Comparison of ENCODE assay signal across 15 cellular contexts in genomic region chr11:64276653-64277431, GRCh38. TPM values are rescaled to one million over a fixed set of nuclear protein-coding genes. Genes with fewer than 3 reads are reported as not detected.
DNase-seq lines count a peak whose midpoint lies in the region; ATAC-seq, FAIRE-seq and TF ChIP-seq lines count a peak whose summit lies in the region.
"Had no signal": no experiment of that assay in that cellular context is flagged by ENCODE, and none has a peak within 500 bp of the region (broad histone marks: within the 10 kb centered on the region; RNA-seq: fewer than 3 reads in every experiment).

No MANE protein-coding gene starts in this region.

- no peaks in the 10 kb centered on the region for H4K20me1 ChIP-seq in HepG2 (ENCODE audit: insufficient read depth, low read length)

- H3K27me3 ChIP-seq in HepG2 (ENCODE audit: control insufficient read depth in 1 of 2, insufficient read depth in 2 of 2, low read length in 2 of 2) (no peaks in the 10 kb centered on the region), psoas muscle (ENCODE audit: insufficient read depth in 3 of 3, low read length in 2 of 3) (no peaks in the 10 kb centered on the region)

- no peak for TF ChIP-seq POLR2A in HepG2 (IDR thresholded peaks at IDR 0.05; ENCODE audit: insufficient read depth in 1 of 2, low read depth in 2 of 2, low read length in 2 of 2)

- no peak for ATAC-seq in HepG2
- no peak for ATAC-seq in psoas muscle
- ATAC-seq: K562; stimulated activated naive CD8-positive, alpha-beta T cell treated with anti-CD3 and anti-CD28 coated beads, Interleukin-15, amount 100 ng/mL, for 72 hours had no signal

- CTCF ChIA-PET in HEK293 (lab: Yijun Ruan, JAX) (interaction anchor here (0.6 to 1.8 kb wide), 9 partner anchors 20 to 191 kb away, joined by 3 to 9 read pairs (median 3); partner anchors contain the start of gene PLCB3), HepG2 (lab: Yijun Ruan, JAX; ENCODE audit: low intra/inter-chr PET ratio, low total read pairs) (no interaction called here)

- TF ChIP-seq CTCF in HEK293 (tag by site-specific recombination; IDR thresholded peaks at IDR 0.05) (no peak), HepG2 (CRISPR knock-in tag; IDR thresholded peaks at IDR 0.05) (no peak), psoas muscle (IDR thresholded peaks at IDR 0.05) (no peak), D721Med (IDR thresholded peaks at IDR 0.05; ENCODE audit: insufficient read depth, missing control alignments) (no peak)

- H3K9ac ChIP-seq in HepG2 (ENCODE audit: insufficient read depth, low read depth, low read length), result no peak overlapping the region

- H3K27ac ChIP-seq in HEK293 (ENCODE audit: extremely low read depth, low read depth, low read length), result no peak overlapping the region
- H3K27ac ChIP-seq in HepG2 (ENCODE audit: extremely low read length, insufficient read depth, low read length), result no peak overlapping the region
- no peak overlapping the region for H3K27ac ChIP-seq in psoas muscle

- no peak overlapping the region for H3K4me2 ChIP-seq in HepG2 (ENCODE audit: low read depth, low read length)

- H3K79me2 ChIP-seq in HepG2 (ENCODE audit: insufficient read depth, low read length), result peaks cover 9% of the 10 kb centered on the region

- H3K4me1 ChIP-seq in HEK293 (ENCODE audit: control insufficient read depth, insufficient read depth, low read length) (no peaks in the 10 kb centered on the region), HepG2 (ENCODE audit: insufficient read depth, low read length) (peaks cover 22% of the 10 kb centered on the region), psoas muscle (peaks cover 5% of the 10 kb centered on the region)

- in situ Hi-C loops in HepG2 (cut with HindIII; ENCODE audit: extremely low pct_ligation_motif_present, low pct_unique_long_range_greater_than_20kb), result no loop called here

- TF ChIP-seq EP300 in HepG2 (IDR thresholded peaks at IDR 0.05; ENCODE audit: low read depth in 2 of 2, low read length in 2 of 2) (no peak), HepG2 (CRISPR knock-in tag; IDR thresholded peaks at IDR 0.05; ENCODE audit: borderline replicate concordance) (no peak)

- no peak for FAIRE-seq in HepG2 (lab: Jason Lieb, UNC)
- FAIRE-seq in D721Med (lab: Jason Lieb, UNC), result no peak
- FAIRE-seq: K562 had no signal

- H3K9me3 ChIP-seq in HEK293 (ENCODE audit: control insufficient read depth, insufficient read depth, low read depth, low read length), result no peaks in the 10 kb centered on the region
- H3K9me3 ChIP-seq in HepG2 (ENCODE audit: low read length), result no peaks in the 10 kb centered on the region
- no peaks in the 10 kb centered on the region for H3K9me3 ChIP-seq in psoas muscle

- no TSS peak for BruUV-seq in HepG2 (replicated peaks; lab: Mats Ljungman, UMichigan)

- H3K4me3 ChIP-seq in HEK293 (ENCODE audit: low read depth, low read length) (no peak overlapping the region), HepG2 (replicated peaks in 1 of 3; ENCODE audit: insufficient read depth in 1 of 3, low read depth in 2 of 3, low read length in 3 of 3) (no peak overlapping the region), psoas muscle (no peak overlapping the region)
- H3K4me3 ChIP-seq: K562 had no signal

- intact Hi-C loops in HepG2 (cut with micrococcal nuclease; ENCODE audit: unreplicated experiment) (no loop called here), psoas muscle (cut with DNase I) (no loop called here)

- TF ChIP-seq RAD21 in HepG2 (CRISPR knock-in tag; IDR thresholded peaks at IDR 0.05), result no peak

- H2AFZ ChIP-seq in HepG2 (ENCODE audit: low read length), result no peak overlapping the region

- WGBS in HepG2 (ENCODE audit: low lambda C conversion rate), result 98% methylated on average over 5 of the region's 17 CpGs
- WGBS in psoas muscle, 3 donors, result 75 to 85% (median 76%) methylated on average over 17 of the region's 17 CpGs

- peak; percentile 47 for DNase-seq in amniotic epithelial cell (ENCODE audit: low read depth)
- DNase-seq in HepG2 (ENCODE audit: low spot score), result no peak
- DNase-seq in ureter (ENCODE audit: low spot score), result peak; percentile 78
- DNase-seq in psoas muscle, result no peak
- no peak for DNase-seq in activated naive CD4-positive, alpha-beta T cell treated with anti-CD3 and anti-CD28 coated beads, Interleukin-2, amount 50 U/mL, for 16 hours
- DNase-seq in D721Med (ENCODE audit: insufficient read length, low spot score), result no peak
- DNase-seq: activated CD8-positive, alpha-beta memory T cell treated with anti-CD3 and anti-CD28 coated beads, Interleukin-2, amount 50 U/mL, for 4 hours; activated naive CD8-positive, alpha-beta T cell treated with anti-CD3 and anti-CD28 coated beads for 36 hours; NCI-H1694; retina; stimulated activated naive CD8-positive, alpha-beta T cell treated with anti-CD3 and anti-CD28 coated beads, Interleukin-15, amount 100 ng/mL, for 72 hours had no signal

- POLR2A ChIA-PET in HEK293 (lab: Yijun Ruan, JAX), result no interaction called here
- POLR2A ChIA-PET in HepG2 (lab: Yijun Ruan, JAX), result no interaction called here

- peaks cover 0 to 54% of the 10 kb centered on the region in 2 experiments; a peak in 2 of 3 replicates for H3K36me3 ChIP-seq in HEK293 (ENCODE audit: control insufficient read depth in 2 of 2, insufficient read depth in 1 of 2, low read length in 2 of 2)
- peaks cover 2 to 7% of the 10 kb centered on the region in 2 experiments; a peak in 1 of 5 replicates for H3K36me3 ChIP-seq in HepG2 (replicated peaks in 1 of 2; ENCODE audit: control insufficient read depth in 1 of 2, insufficient read depth in 2 of 2, low read length in 2 of 2)
- H3K36me3 ChIP-seq in psoas muscle (ENCODE audit: insufficient read depth in 1 of 2, low read depth in 1 of 2), result peaks cover 0 to 52% of the 10 kb centered on the region in 2 donors

RNA-seq across cellular contexts. Expression of gene BAD, which starts 7.6 kb away (rescaled TPM):
- total RNA-seq in HepG2 (2016; rRNA removed; fragmentation: Illumina TruSeq; extraction: Trizol) (28.5 and 33.0 TPM in 2 replicates), ureter (43.0 TPM), psoas muscle (10 to 100 TPM; 29.8 to 32.6 (median 30.4) TPM)
- 38.1 and 48.3 TPM in 2 replicates for total RNA-seq in HepG2 (2016; cell fraction: cytosol; rRNA removed; fragmentation: Illumina TruSeq; extraction: Trizol; ENCODE audit: low read depth)
- 31.6 and 32.7 TPM in 2 replicates for total RNA-seq in HepG2 (2016; cell fraction: insoluble cytoplasmic fraction; rRNA removed; fragmentation: Illumina TruSeq; extraction: Trizol)
- 45.1 and 50.4 TPM in 2 replicates for total RNA-seq in HepG2 (2016; cell fraction: membrane; rRNA removed; fragmentation: Illumina TruSeq; extraction: Trizol)
- total RNA-seq in HepG2 (2016; cell fraction: nucleus; rRNA removed; fragmentation: Illumina TruSeq; extraction: Trizol), result 11.0 and 16.1 TPM in 2 replicates
- polyA plus RNA-seq in HepG2 (2011; rRNA removed) (17.9 and 21.2 TPM in 2 replicates), psoas muscle (100 to 1,000 TPM in 1 of 3 donors, 10 to 100 TPM in 2; 27.7 to 135 (median 69.1) TPM)
- polyA plus RNA-seq in HepG2 (2011; cell fraction: cytosol; rRNA removed), result 16.2 and 25.5 TPM in 2 replicates
- 11.7 and 12.5 TPM in 2 replicates for polyA plus RNA-seq in HepG2 (2011; cell fraction: nucleus; rRNA removed)
- 7.1 and 11.0 TPM in 2 replicates for polyA plus RNA-seq in HepG2 (2012)
- 44.2 and 54.0 TPM in 2 replicates for polyA plus RNA-seq in HepG2 (2016; cell fraction: cytosol; fragmentation: Illumina TruSeq; extraction: Trizol; ENCODE audit: low read depth)
- 30.5 and 33.9 TPM in 2 replicates for polyA plus RNA-seq in HepG2 (2016; cell fraction: insoluble cytoplasmic fraction; fragmentation: Illumina TruSeq; extraction: Trizol; ENCODE audit: low read depth)
- 44.1 and 45.8 TPM in 2 replicates for polyA plus RNA-seq in HepG2 (2016; cell fraction: membrane; fragmentation: Illumina TruSeq; extraction: Trizol; ENCODE audit: low read depth)
- polyA plus RNA-seq in HepG2 (2016; cell fraction: nucleus; fragmentation: Illumina TruSeq; extraction: Trizol; ENCODE audit: insufficient read depth, low read depth), result 18.3 and 24.9 TPM in 2 replicates
- polyA minus RNA-seq in HepG2 (2011; rRNA and poly(A)+ RNA removed; ENCODE audit: low replicate concordance), result 10.3 and 10.8 TPM in 2 replicates
- polyA minus RNA-seq in HepG2 (2011; cell fraction: cytosol; rRNA and poly(A)+ RNA removed), result 3.5 and 4.1 TPM in 2 replicates
- polyA minus RNA-seq in HepG2 (2011; cell fraction: nucleus; rRNA and poly(A)+ RNA removed), result 3.1 and 4.0 TPM in 2 replicates

RNA-seq across cellular contexts. Expression of gene GPR137, which starts 8.8 kb away (rescaled TPM):
- total RNA-seq in HepG2 (2016; rRNA removed; fragmentation: Illumina TruSeq; extraction: Trizol) (10.3 and 13.2 TPM in 2 replicates), ureter (31.0 TPM), psoas muscle (10 to 100 TPM; 13.8 to 20.7 (median 17.6) TPM)
- total RNA-seq in HepG2 (2016; cell fraction: cytosol; rRNA removed; fragmentation: Illumina TruSeq; extraction: Trizol; ENCODE audit: low read depth), result 11.7 and 14.7 TPM in 2 replicates
- 8.2 and 14.4 TPM in 2 replicates for total RNA-seq in HepG2 (2016; cell fraction: insoluble cytoplasmic fraction; rRNA removed; fragmentation: Illumina TruSeq; extraction: Trizol)
- total RNA-seq in HepG2 (2016; cell fraction: membrane; rRNA removed; fragmentation: Illumina TruSeq; extraction: Trizol), result 15.8 and 22.6 TPM in 2 replicates
- total RNA-seq in HepG2 (2016; cell fraction: nucleus; rRNA removed; fragmentation: Illumina TruSeq; extraction: Trizol), result 10.5 and 11.6 TPM in 2 replicates
- polyA plus RNA-seq in HepG2 (2011; rRNA removed) (8.5 and 10.4 TPM in 2 replicates), psoas muscle (10 to 100 TPM; 14.2 to 49.9 (median 17.7) TPM)
- 6.1 and 9.3 TPM in 2 replicates for polyA plus RNA-seq in HepG2 (2011; cell fraction: cytosol; rRNA removed)
- 22.5 and 26.2 TPM in 2 replicates for polyA plus RNA-seq in HepG2 (2011; cell fraction: nucleus; rRNA removed)
- polyA plus RNA-seq in HepG2 (2012), result 11.9 and 14.1 TPM in 2 replicates
- polyA plus RNA-seq in HepG2 (2016; cell fraction: cytosol; fragmentation: Illumina TruSeq; extraction: Trizol; ENCODE audit: low read depth), result 19.8 and 22.4 TPM in 2 replicates
- 18.6 and 20.2 TPM in 2 replicates for polyA plus RNA-seq in HepG2 (2016; cell fraction: insoluble cytoplasmic fraction; fragmentation: Illumina TruSeq; extraction: Trizol; ENCODE audit: low read depth)
- polyA plus RNA-seq in HepG2 (2016; cell fraction: membrane; fragmentation: Illumina TruSeq; extraction: Trizol; ENCODE audit: low read depth), result 33.5 and 34.6 TPM in 2 replicates
- 34.1 and 40.3 TPM in 2 replicates for polyA plus RNA-seq in HepG2 (2016; cell fraction: nucleus; fragmentation: Illumina TruSeq; extraction: Trizol; ENCODE audit: insufficient read depth, low read depth)
- 13.8 and 54.4 TPM in 2 replicates for polyA minus RNA-seq in HepG2 (2011; rRNA and poly(A)+ RNA removed; ENCODE audit: low replicate concordance)
- 4.0 and 5.5 TPM in 2 replicates for polyA minus RNA-seq in HepG2 (2011; cell fraction: cytosol; rRNA and poly(A)+ RNA removed)
- polyA minus RNA-seq in HepG2 (2011; cell fraction: nucleus; rRNA and poly(A)+ RNA removed), result 7.3 and 9.9 TPM in 2 replicates

RNA-seq across cellular contexts. Expression of gene KCNK4, which starts 14.3 kb away (rescaled TPM):
- total RNA-seq in HepG2 (2016; rRNA removed; fragmentation: Illumina TruSeq; extraction: Trizol) (not detected in 2 replicates), ureter (not detected), psoas muscle (not detected)
- not detected in 2 replicates for total RNA-seq in HepG2 (2016; cell fraction: cytosol; rRNA removed; fragmentation: Illumina TruSeq; extraction: Trizol; ENCODE audit: low read depth)
- not detected in 2 replicates for total RNA-seq in HepG2 (2016; cell fraction: insoluble cytoplasmic fraction; rRNA removed; fragmentation: Illumina TruSeq; extraction: Trizol)
- not detected in 2 replicates for total RNA-seq in HepG2 (2016; cell fraction: membrane; rRNA removed; fragmentation: Illumina TruSeq; extraction: Trizol)
- not detected in 2 replicates for total RNA-seq in HepG2 (2016; cell fraction: nucleus; rRNA removed; fragmentation: Illumina TruSeq; extraction: Trizol)
- polyA plus RNA-seq in HepG2 (2011; rRNA removed) (not detected in 2 replicates), psoas muscle (not detected)
- polyA plus RNA-seq in HepG2 (2011; cell fraction: cytosol; rRNA removed), result not detected in 2 replicates
- polyA plus RNA-seq in HepG2 (2011; cell fraction: nucleus; rRNA removed), result not detected in 2 replicates
- polyA plus RNA-seq in HepG2 (2012), result not detected in 2 replicates
- not detected in 2 replicates for polyA plus RNA-seq in HepG2 (2016; cell fraction: cytosol; fragmentation: Illumina TruSeq; extraction: Trizol; ENCODE audit: low read depth)
- not detected in 2 replicates for polyA plus RNA-seq in HepG2 (2016; cell fraction: insoluble cytoplasmic fraction; fragmentation: Illumina TruSeq; extraction: Trizol; ENCODE audit: low read depth)
- not detected in 2 replicates for polyA plus RNA-seq in HepG2 (2016; cell fraction: membrane; fragmentation: Illumina TruSeq; extraction: Trizol; ENCODE audit: low read depth)
- not detected in 2 replicates for polyA plus RNA-seq in HepG2 (2016; cell fraction: nucleus; fragmentation: Illumina TruSeq; extraction: Trizol; ENCODE audit: insufficient read depth, low read depth)
- 0.21 TPM in 1 of 2 replicates, not detected in the other for polyA minus RNA-seq in HepG2 (2011; rRNA and poly(A)+ RNA removed; ENCODE audit: low replicate concordance)
- not detected in 2 replicates for polyA minus RNA-seq in HepG2 (2011; cell fraction: cytosol; rRNA and poly(A)+ RNA removed)
- not detected in 2 replicates for polyA minus RNA-seq in HepG2 (2011; cell fraction: nucleus; rRNA and poly(A)+ RNA removed)
- total RNA-seq: activated naive CD8-positive, alpha-beta T cell treated with anti-CD3 and anti-CD28 coated beads for 36 hours; fibroblast of villous mesenchyme; K562; SK-MEL-5 had no signal
- polyA plus RNA-seq: K562 had no signal

RNA-seq across cellular contexts. Expression of gene CATSPERZ, which starts 23.3 kb away (rescaled TPM):
- total RNA-seq in HepG2 (2016; rRNA removed; fragmentation: Illumina TruSeq; extraction: Trizol) (0.22 and 0.73 TPM in 2 replicates), ureter (not detected), psoas muscle (not detected)
- not detected in 2 replicates for total RNA-seq in HepG2 (2016; cell fraction: cytosol; rRNA removed; fragmentation: Illumina TruSeq; extraction: Trizol; ENCODE audit: low read depth)
- total RNA-seq in HepG2 (2016; cell fraction: insoluble cytoplasmic fraction; rRNA removed; fragmentation: Illumina TruSeq; extraction: Trizol), result 0.49 and 0.52 TPM in 2 replicates
- total RNA-seq in HepG2 (2016; cell fraction: membrane; rRNA removed; fragmentation: Illumina TruSeq; extraction: Trizol), result 0.34 TPM in 1 of 2 replicates, not detected in the other
- not detected in 2 replicates for total RNA-seq in HepG2 (2016; cell fraction: nucleus; rRNA removed; fragmentation: Illumina TruSeq; extraction: Trizol)
- polyA plus RNA-seq in HepG2 (2011; rRNA removed) (0.16 and 0.48 TPM in 2 replicates), psoas muscle (under 1 TPM in 1 of 3 donors, not detected in 2; 0.05 TPM)
- 0.26 and 0.66 TPM in 2 replicates for polyA plus RNA-seq in HepG2 (2011; cell fraction: cytosol; rRNA removed)
- polyA plus RNA-seq in HepG2 (2011; cell fraction: nucleus; rRNA removed), result 0.38 TPM in 1 of 2 replicates, not detected in the other
- 0.23 TPM in 1 of 2 replicates, not detected in the other for polyA plus RNA-seq in HepG2 (2012)
- polyA plus RNA-seq in HepG2 (2016; cell fraction: cytosol; fragmentation: Illumina TruSeq; extraction: Trizol; ENCODE audit: low read depth), result 0.15 and 0.65 TPM in 2 replicates
- 0.59 TPM in 1 of 2 replicates, not detected in the other for polyA plus RNA-seq in HepG2 (2016; cell fraction: insoluble cytoplasmic fraction; fragmentation: Illumina TruSeq; extraction: Trizol; ENCODE audit: low read depth)
- polyA plus RNA-seq in HepG2 (2016; cell fraction: membrane; fragmentation: Illumina TruSeq; extraction: Trizol; ENCODE audit: low read depth), result 0.44 TPM in 1 of 2 replicates, not detected in the other
- polyA plus RNA-seq in HepG2 (2016; cell fraction: nucleus; fragmentation: Illumina TruSeq; extraction: Trizol; ENCODE audit: insufficient read depth, low read depth), result 1.2 TPM in 1 of 2 replicates, not detected in the other
- polyA minus RNA-seq in HepG2 (2011; rRNA and poly(A)+ RNA removed; ENCODE audit: low replicate concordance), result 0.42 TPM in 1 of 2 replicates, not detected in the other
- polyA minus RNA-seq in HepG2 (2011; cell fraction: cytosol; rRNA and poly(A)+ RNA removed), result not detected in 2 replicates
- not detected in 2 replicates for polyA minus RNA-seq in HepG2 (2011; cell fraction: nucleus; rRNA and poly(A)+ RNA removed)
- total RNA-seq: activated naive CD8-positive, alpha-beta T cell treated with anti-CD3 and anti-CD28 coated beads for 36 hours; fibroblast of villous mesenchyme had no signal

RNA-seq across cellular contexts. Expression of gene PLCB3, which starts 25.5 kb away (rescaled TPM):
- total RNA-seq in HepG2 (2016; rRNA removed; fragmentation: Illumina TruSeq; extraction: Trizol) (11.0 and 13.8 TPM in 2 replicates), ureter (33.5 TPM), psoas muscle (10 to 100 TPM in 1 of 4 donors, 1 to 10 TPM in 3; 5.9 to 10.4 (median 8.2) TPM)
- 1.0 and 1.3 TPM in 2 replicates for total RNA-seq in HepG2 (2016; cell fraction: cytosol; rRNA removed; fragmentation: Illumina TruSeq; extraction: Trizol; ENCODE audit: low read depth)
- total RNA-seq in HepG2 (2016; cell fraction: insoluble cytoplasmic fraction; rRNA removed; fragmentation: Illumina TruSeq; extraction: Trizol), result 8.3 and 13.7 TPM in 2 replicates
- 4.1 and 4.8 TPM in 2 replicates for total RNA-seq in HepG2 (2016; cell fraction: membrane; rRNA removed; fragmentation: Illumina TruSeq; extraction: Trizol)
- total RNA-seq in HepG2 (2016; cell fraction: nucleus; rRNA removed; fragmentation: Illumina TruSeq; extraction: Trizol), result 10.2 and 12.9 TPM in 2 replicates
- polyA plus RNA-seq in HepG2 (2011; rRNA removed) (7.5 and 9.0 TPM in 2 replicates), psoas muscle (1 to 10 TPM; 3.8 to 4.7 (median 4.6) TPM)
- polyA plus RNA-seq in HepG2 (2011; cell fraction: cytosol; rRNA removed), result 4.0 and 5.1 TPM in 2 replicates
- polyA plus RNA-seq in HepG2 (2011; cell fraction: nucleus; rRNA removed), result 41.8 and 57.9 TPM in 2 replicates
- 4.3 TPM in 2 replicates for polyA plus RNA-seq in HepG2 (2012)
- 0.59 and 0.66 TPM in 2 replicates for polyA plus RNA-seq in HepG2 (2016; cell fraction: cytosol; fragmentation: Illumina TruSeq; extraction: Trizol; ENCODE audit: low read depth)
- polyA plus RNA-seq in HepG2 (2016; cell fraction: insoluble cytoplasmic fraction; fragmentation: Illumina TruSeq; extraction: Trizol; ENCODE audit: low read depth), result 7.0 and 8.7 TPM in 2 replicates
- polyA plus RNA-seq in HepG2 (2016; cell fraction: membrane; fragmentation: Illumina TruSeq; extraction: Trizol; ENCODE audit: low read depth), result 1.6 and 1.9 TPM in 2 replicates
- 30.9 and 31.3 TPM in 2 replicates for polyA plus RNA-seq in HepG2 (2016; cell fraction: nucleus; fragmentation: Illumina TruSeq; extraction: Trizol; ENCODE audit: insufficient read depth, low read depth)
- 16.2 and 72.0 TPM in 2 replicates for polyA minus RNA-seq in HepG2 (2011; rRNA and poly(A)+ RNA removed; ENCODE audit: low replicate concordance)
- polyA minus RNA-seq in HepG2 (2011; cell fraction: cytosol; rRNA and poly(A)+ RNA removed), result 6.0 and 9.0 TPM in 2 replicates
- polyA minus RNA-seq in HepG2 (2011; cell fraction: nucleus; rRNA and poly(A)+ RNA removed), result 7.6 and 9.8 TPM in 2 replicates

Comparison
In these comparisons a context has a peak if more than half of its experiments do, and no peak if none do; other contexts are left out.
1. DNase-seq: peak in amniotic epithelial cell (single experiment) and ureter (single experiment); none in HepG2 (single experiment), psoas muscle (0 of 2), activated naive CD4-positive, alpha-beta T cell treated with anti-CD3 and anti-CD28 coated beads, Interleukin-2, amount 50 U/mL, for 16 hours (single experiment) and D721Med (single experiment).